Comparison of ENCODE assay signal across 25 cellular contexts in the genomic region with DNA sequence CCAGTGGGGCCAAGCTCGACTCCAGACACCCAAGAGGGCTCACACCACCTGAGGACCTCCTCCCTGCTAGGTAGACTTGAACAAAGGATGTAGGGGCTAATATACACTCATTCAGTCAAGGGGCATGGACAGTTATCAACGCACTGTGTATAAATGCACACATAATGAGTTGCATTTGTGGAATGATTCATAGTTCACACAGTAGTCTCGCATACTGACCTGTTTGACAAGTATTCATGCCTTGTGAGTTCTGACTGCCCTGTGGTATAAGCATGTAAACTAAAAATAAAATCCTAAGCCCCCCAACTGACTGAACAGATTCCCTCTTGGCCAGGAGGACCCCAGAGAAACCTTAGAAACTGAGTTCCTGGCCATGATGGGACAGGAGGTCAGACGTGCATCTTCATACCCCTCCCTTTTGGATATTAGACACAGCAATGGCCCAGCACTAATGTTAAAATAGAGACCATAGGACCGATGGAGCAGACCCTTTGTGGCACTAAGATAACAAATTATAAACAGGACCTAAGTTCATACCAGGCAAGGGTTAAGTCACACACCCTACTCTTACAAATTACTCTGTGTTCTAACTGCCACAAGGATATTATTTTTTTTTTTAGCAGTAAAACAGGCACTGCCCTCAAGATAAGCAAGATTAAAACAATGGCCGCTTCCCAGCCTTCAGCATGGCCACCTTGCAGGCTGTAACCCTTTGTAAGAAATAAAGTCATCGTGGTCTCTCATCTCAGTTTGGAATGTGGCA.
"Had no signal": no experiment of that assay in that cellular context is flagged by ENCODE, and none has a peak within 500 bp of the region (broad histone marks: within the 10 kb centered on the region; RNA-seq: fewer than 3 reads in every experiment).

No MANE protein-coding gene starts in this region.

- H3K4me1 ChIP-seq: esophagus muscularis mucosa, foreskin keratinocyte, lower lobe of right lung, psoas muscle, sigmoid colon, spleen, suprapubic skin had no signal

- H2AFZ ChIP-seq: neural progenitor cell had no signal

- FAIRE-seq: colon had no signal

- H3K9me3 ChIP-seq: esophagus muscularis mucosa, lower lobe of right lung, ovary, psoas muscle, sigmoid colon, spleen, suprapubic skin had no signal

- H3K27me3 ChIP-seq: esophagus muscularis mucosa, foreskin keratinocyte, neural progenitor cell, ovary, sigmoid colon, spleen, suprapubic skin had no signal

- H3K36me3 ChIP-seq: esophagus muscularis mucosa, lower lobe of right lung, neural progenitor cell, ovary, sigmoid colon, spleen, suprapubic skin had no signal

- H3K4me2 ChIP-seq: neural progenitor cell had no signal

- H3K4me3 ChIP-seq: esophagus muscularis mucosa, lower lobe of right lung, neural progenitor cell, ovary, psoas muscle, sigmoid colon, spleen, suprapubic skin had no signal

- DNase-seq: central memory CD4-positive, alpha-beta T cell; effector CD8-positive, alpha-beta T cell; endodermal cell; foreskin keratinocyte; hypothalamus; immature natural killer cell; islet precursor cell; kidney glomerular epithelial cell; left ventricle myocardium superior; lower lobe of right lung; naive thymus-derived CD4-positive, alpha-beta T cell; nucleus accumbens; ovary; posterior cingulate gyrus; psoas muscle; right cardiac atrium; sigmoid colon; spleen; stimulated activated CD4-positive, alpha-beta T cell treated with anti-CD3 and anti-CD28 coated beads, Interleukin-4, amount 100 ng/mL, for 4 hours; stimulated activated naive B cell treated with anti-CD40 and anti-IgM and Interleukin-4, amounts not matched to agents 10 μg/mL and 1 μg/mL and 100 μg/mL, for 72 hours had no signal

- H3K9ac ChIP-seq: neural progenitor cell had no signal

- ATAC-seq: foreskin keratinocyte; left ventricle myocardium superior; naive thymus-derived CD4-positive, alpha-beta T cell; psoas muscle; stimulated activated naive B cell treated with anti-CD40 and anti-IgM and Interleukin-4, amounts not matched to agents 10 μg/mL and 1 μg/mL and 100 μg/mL, for 72 hours had no signal

- H3K27ac ChIP-seq: epithelial cell of prostate, esophagus muscularis mucosa, foreskin keratinocyte, lower lobe of right lung, neural progenitor cell, ovary, psoas muscle, sigmoid colon, spleen, suprapubic skin had no signal
